Comparison of ENCODE assay signal across 13 cellular contexts in the genomic region with DNA sequence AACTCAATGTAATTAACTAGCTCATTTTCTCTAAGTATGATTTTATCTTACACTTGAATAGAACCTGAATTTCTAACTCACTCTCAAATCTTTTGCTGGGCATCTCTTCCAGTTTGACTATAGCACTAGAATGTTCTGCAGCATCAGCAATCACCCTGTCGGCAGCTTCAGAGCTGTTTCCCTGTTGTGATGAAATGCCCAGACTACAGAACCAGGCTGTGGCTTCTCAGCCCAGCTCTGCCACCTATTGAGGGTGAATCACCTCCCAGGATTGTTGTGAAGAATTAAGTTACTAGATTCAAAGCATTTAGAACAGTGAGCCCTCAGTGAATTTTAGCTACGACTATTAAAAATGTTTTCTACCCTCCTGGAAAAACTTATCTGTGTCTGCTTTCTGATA.
DNase-seq lines count a peak whose midpoint lies in the region; ATAC-seq, FAIRE-seq and TF ChIP-seq lines count a peak whose summit lies in the region.
"Had no signal": no experiment of that assay in that cellular context is flagged by ENCODE, and none has a peak within 500 bp of the region (broad histone marks: within the 10 kb centered on the region; RNA-seq: fewer than 3 reads in every experiment).

No MANE protein-coding gene starts in this region.

- TF ChIP-seq CTCF in HCT116 (IDR thresholded peaks at IDR 0.05 in 2 of 3, conservative IDR thresholded peaks at IDR 0.05 in 1 of 3; ENCODE audit: borderline replicate concordance in 1 of 3, insufficient read depth in 1 of 3, low read depth in 2 of 3, low read length in 2 of 3) (no peak), keratinocyte (optimal IDR thresholded peaks at IDR 0.05 in 1 of 3, IDR thresholded peaks at IDR 0.05 in 1 of 3, conservative IDR thresholded peaks at IDR 0.05 in 1 of 3; ENCODE audit: extremely low read depth in 1 of 3, insufficient read depth in 2 of 3, low read length in 3 of 3) (peak in 1 of 3 experiments; percentile 44), natural killer cell (IDR thresholded peaks at IDR 0.05) (no peak), heart right ventricle (IDR thresholded peaks at IDR 0.05) (peak in 3 of 9 donors; percentile 9 to 19 (median 10))

- DNase-seq in ACHN (peak; percentile 72), HCT116 (ENCODE audit: low read depth, low spot score) (no peak), adipocyte (ENCODE audit: low read depth) (peak; percentile 79), keratinocyte (ENCODE audit: low read depth, low spot score) (no peak), natural killer cell (no peak), heart right ventricle (no peak), DMS153 treated with DMSO at 0.1 percent for 48 hours (lab: John Stamatoyannopoulos, UW; ENCODE audit: unreplicated experiment) (no peak)
- DNase-seq in T-helper 2 cell treated with Interferon-gamma antibody and Interleukin-4, amounts not matched to agents 5 μg/mL and 100 μg/mL, for 36 hours (ENCODE audit: low spot score) = no peak
- DNase-seq: effector memory CD8-positive, alpha-beta T cell; NCI-H1092 treated with DMSO at 0.1 percent for 48 hours; stimulated activated CD4-positive, alpha-beta T cell treated with anti-CD3 and anti-CD28 coated beads, Interleukin-12 subunit alpha, Interleukin-12 subunit beta, amount 100 ng/mL, for 4 hours had no signal

- peaks cover 7% of the 10 kb centered on the region in 2 donors for H3K4me1 Mint-ChIP-seq in natural killer cell
- peaks cover 51% of the 10 kb centered on the region for H3K4me1 Mint-ChIP-seq in T-helper 2 cell treated with Interferon-gamma antibody and Interleukin-4, amounts not matched to agents 5 μg/mL and 100 μg/mL, for 36 hours (ENCODE audit: low read depth)

- no peak for TF ChIP-seq POLR2A in HCT116 (IDR thresholded peaks at IDR 0.05; ENCODE audit: borderline replicate concordance, extremely low read depth, insufficient read depth, insufficient read length)

- no TSS peak for BruUV-seq in HCT116 (replicated peaks; lab: Mats Ljungman, UMichigan)

- H4K20me1 ChIP-seq in HCT116 (ENCODE audit: insufficient read depth) (no peaks in the 10 kb centered on the region), keratinocyte (ENCODE audit: control insufficient read depth, extremely low read depth, insufficient read depth, low read length) (no peaks in the 10 kb centered on the region)

- peak; percentile 19; the same call in 1 of the 2 replicates for TF ChIP-seq RAD21 in HCT116 (IDR thresholded peaks at IDR 0.05; ENCODE audit: low read depth)

- peaks cover 19 to 20% of the 10 kb centered on the region in 2 donors for H3K27me3 Mint-ChIP-seq in natural killer cell (ENCODE audit: low read depth in 2 of 2)
- H3K27me3 Mint-ChIP-seq in T-helper 2 cell treated with Interferon-gamma antibody and Interleukin-4, amounts not matched to agents 5 μg/mL and 100 μg/mL, for 36 hours (ENCODE audit: low read depth) = no peaks in the 10 kb centered on the region

- in situ Hi-C loops in ACHN (cut with HindIII; ENCODE audit: low pct_ligation_motif_present, low pct_unique_long_range_greater_than_20kb, low sequenced_read_pairs) = no loop called here

- WGBS in heart right ventricle, 2 donors = 64 to 68% methylated on average over 2 of the region's 2 CpGs

- H3K9me3 Mint-ChIP-seq in natural killer cell = no peaks in the 10 kb centered on the region
- H3K9me3 Mint-ChIP-seq in T-helper 2 cell treated with Interferon-gamma antibody and Interleukin-4, amounts not matched to agents 5 μg/mL and 100 μg/mL, for 36 hours = no peaks in the 10 kb centered on the region
- H3K9me3 Mint-ChIP-seq: effector memory CD8-positive, alpha-beta T cell had no signal

- H3K4me3 ChIP-seq in HCT116 (replicated peaks in 1 of 2; ENCODE audit: low read depth in 1 of 2, low read length in 2 of 2) (no peak overlapping the region), adipocyte (ENCODE audit: low read length) (no peak overlapping the region), keratinocyte (ENCODE audit: control insufficient read depth in 2 of 3, extremely low read depth in 1 of 3, insufficient read depth in 2 of 3, low read depth in 1 of 3, low read length in 3 of 3) (no peak overlapping the region), heart right ventricle (no peak overlapping the region)
- H3K4me3 ChIP-seq: SK-N-MC, suprapubic skin had no signal

- H3K27me3 ChIP-seq in HCT116 (ENCODE audit: insufficient read depth, low read length) (no peaks in the 10 kb centered on the region), adipocyte (replicated peaks; ENCODE audit: control insufficient read depth, insufficient read depth, low read length) (no peaks in the 10 kb centered on the region), keratinocyte (ENCODE audit: control insufficient read depth, extremely low read depth, insufficient read depth, low read length) (no peaks in the 10 kb centered on the region), heart right ventricle (no peaks in the 10 kb centered on the region)
- H3K27me3 ChIP-seq: suprapubic skin had no signal

- RAD21 ChIA-PET in HCT116 (lab: Charles Lee; ENCODE audit: low non-redundant PET in 1 of 2, low total read pairs in 2 of 2, uncharacterized antibody in 2 of 2, unreplicated experiment in 2 of 2) = no interaction called here

- no peak overlapping the region for H3K27ac ChIP-seq in HCT116 (ENCODE audit: low read depth, low read length)
- no peak overlapping the region for H3K27ac ChIP-seq in keratinocyte (ENCODE audit: control insufficient read depth, insufficient read depth, low read length)
- no peak overlapping the region for H3K27ac ChIP-seq in heart right ventricle
- H3K27ac ChIP-seq: SK-N-MC, suprapubic skin had no signal

- H3K9me1 ChIP-seq in keratinocyte (ENCODE audit: control insufficient read depth, extremely low read depth, insufficient read depth, low read length) = no peaks in the 10 kb centered on the region

- H3K9me2 ChIP-seq in HCT116 (ENCODE audit: insufficient read depth) = no peaks in the 10 kb centered on the region

- intact Hi-C loops in HCT116 (cut with micrococcal nuclease) = no loop called here
- intact Hi-C loops in natural killer cell (cut with micrococcal nuclease) = no loop called here
- intact Hi-C loops in heart right ventricle (cut with DNase I) = no loop called here

- peak; percentile 62 for ATAC-seq in HCT116
- ATAC-seq in natural killer cell = no peak
- no peak for ATAC-seq in heart right ventricle
- ATAC-seq: effector memory CD8-positive, alpha-beta T cell had no signal

- no peak overlapping the region for H3K4me2 ChIP-seq in HCT116 (ENCODE audit: low read length)
- H3K4me2 ChIP-seq in keratinocyte (ENCODE audit: control insufficient read depth, extremely low read depth, insufficient read depth, low read depth, low read length) = no peak overlapping the region

- peak; percentile 74 for FAIRE-seq in keratinocyte (lab: Jason Lieb, UNC)

- no peaks in the 10 kb centered on the region for H3K9me3 ChIP-seq in HCT116 (ENCODE audit: control insufficient read depth in 1 of 2, insufficient read depth in 1 of 2, low read depth in 1 of 2, low read length in 2 of 2)
- H3K9me3 ChIP-seq in adipocyte (ENCODE audit: control insufficient read depth, low read length) = no peaks in the 10 kb centered on the region
- H3K9me3 ChIP-seq in keratinocyte (ENCODE audit: control insufficient read depth, low read depth, low read length) = no peaks in the 10 kb centered on the region
- no peaks in the 10 kb centered on the region for H3K9me3 ChIP-seq in heart right ventricle
- H3K9me3 ChIP-seq: suprapubic skin had no signal

- H3K36me3 Mint-ChIP-seq in natural killer cell = no peaks in the 10 kb centered on the region
- no peaks in the 10 kb centered on the region for H3K36me3 Mint-ChIP-seq in T-helper 2 cell treated with Interferon-gamma antibody and Interleukin-4, amounts not matched to agents 5 μg/mL and 100 μg/mL, for 36 hours (ENCODE audit: low read depth)

- no peak overlapping the region for H2AFZ ChIP-seq in HCT116 (ENCODE audit: low read depth, low read length, poor library complexity, severe bottlenecking)
- no peak overlapping the region for H2AFZ ChIP-seq in keratinocyte (ENCODE audit: control insufficient read depth, low read length)

- H3K79me2 ChIP-seq in HCT116 (ENCODE audit: insufficient read depth, low read length) (no peaks in the 10 kb centered on the region), keratinocyte (ENCODE audit: control insufficient read depth, insufficient read depth, low read length) (no peaks in the 10 kb centered on the region)

- H3K36me3 ChIP-seq in HCT116 (ENCODE audit: control insufficient read depth in 1 of 2, insufficient read depth in 2 of 2, low read length in 2 of 2) (no peaks in the 10 kb centered on the region), adipocyte (ENCODE audit: control insufficient read depth, insufficient read depth, low read length, severe bottlenecking) (no peaks in the 10 kb centered on the region), keratinocyte (ENCODE audit: control insufficient read depth in 2 of 2, extremely low read depth in 1 of 2, insufficient read depth in 2 of 2, low read length in 2 of 2) (no peaks in the 10 kb centered on the region), heart right ventricle (no peaks in the 10 kb centered on the region)
- H3K36me3 ChIP-seq: suprapubic skin had no signal

- H3K4me3 Mint-ChIP-seq in natural killer cell = no peak overlapping the region
- no peak overlapping the region for H3K4me3 Mint-ChIP-seq in T-helper 2 cell treated with Interferon-gamma antibody and Interleukin-4, amounts not matched to agents 5 μg/mL and 100 μg/mL, for 36 hours
- H3K4me3 Mint-ChIP-seq: effector memory CD8-positive, alpha-beta T cell had no signal

- H3K9ac ChIP-seq in HCT116 (ENCODE audit: low read length) = no peak overlapping the region
- H3K9ac ChIP-seq in adipocyte (ENCODE audit: low read length) = no peak overlapping the region
- no peak overlapping the region for H3K9ac ChIP-seq in keratinocyte (ENCODE audit: control insufficient read depth, extremely low read depth, insufficient read depth, low read length)

- H3K4me1 ChIP-seq in HCT116 (ENCODE audit: control insufficient read depth in 1 of 2, insufficient read depth in 2 of 2, low read length in 2 of 2) (peaks cover 0 to 5% of the 10 kb centered on the region in 2 experiments; a peak in 2 of 4 replicates), adipocyte (ENCODE audit: control insufficient read depth, insufficient read depth, low read length) (peaks cover 15% of the 10 kb centered on the region), keratinocyte (ENCODE audit: control insufficient read depth, extremely low read depth, insufficient read depth, low read length) (peaks cover 5% of the 10 kb centered on the region), heart right ventricle (peaks cover 0 to 31% (median 10%) of the 10 kb centered on the region in 9 donors)

- POLR2A ChIA-PET in HCT116 (lab: Charles Lee) = interaction anchor here (1.0 kb wide), 1 partner anchor 21 kb away, joined by 3 read pairs; no protein-coding TSS in a partner anchor

- CTCF ChIA-PET in HCT116 (lab: Charles Lee) = no interaction called here

- no peak overlapping the region for H3K27ac Mint-ChIP-seq in natural killer cell
- no peak overlapping the region for H3K27ac Mint-ChIP-seq in T-helper 2 cell treated with Interferon-gamma antibody and Interleukin-4, amounts not matched to agents 5 μg/mL and 100 μg/mL, for 36 hours
- H3K27ac Mint-ChIP-seq: effector memory CD8-positive, alpha-beta T cell had no signal

- dilution Hi-C loops in keratinocyte (cut with MboI; ENCODE audit: extremely low pct_ligation_motif_present, low sequenced_read_pairs) = no loop called here

TF ChIP-seq in HCT116, 20 proteins besides CTCF, POLR2A, EP300 and RAD21 (continues in another document):
- no peak for TF ChIP-seq TCF7L2 (IDR thresholded peaks at IDR 0.05; ENCODE audit: borderline replicate concordance, extremely low read depth, insufficient read depth, insufficient read length)

Comparison
In these comparisons a context has a peak if more than half of its experiments do, and no peak if none do; other contexts are left out.
1. DNase-seq: peak in ACHN (single experiment) and adipocyte (single experiment); none in HCT116 (single experiment), keratinocyte (single experiment), natural killer cell (single experiment), T-helper 2 cell treated with Interferon-gamma antibody and Interleukin-4, amounts not matched to agents 5 μg/mL and 100 μg/mL, for 36 hours (single experiment), heart right ventricle (0 of 2) and DMS153 treated with DMSO at 0.1 percent for 48 hours (single experiment).